8 cellular contexts compared by ENCODE assay signal in genomic region chr11:2305862-2306823, GRCh38. TPM values are rescaled to one million over a fixed set of nuclear protein-coding genes. Genes with fewer than 3 reads are reported as not detected.
DNase-seq lines count a peak whose midpoint lies in the region; ATAC-seq and TF ChIP-seq lines count a peak whose summit lies in the region.

No MANE protein-coding gene starts in this region.

- H3K27me3 ChIP-seq in CD8-positive, alpha-beta T cell (ENCODE audit: insufficient read depth, low read length) = no peaks in the 10 kb centered on the region
- H3K27me3 ChIP-seq in parathyroid adenoma (ENCODE audit: control insufficient read depth, insufficient read depth, low read length) = no peaks in the 10 kb centered on the region

- H3K9ac ChIP-seq in parathyroid adenoma = no peak overlapping the region

- H3K4me1 ChIP-seq in CD8-positive, alpha-beta T cell (ENCODE audit: insufficient read depth, low read length) = peaks cover 56% of the 10 kb centered on the region
- H3K4me1 ChIP-seq in parathyroid adenoma = no peaks in the 10 kb centered on the region

- peak overlapping the region; percentile 82 for H3K4me3 ChIP-seq in CD8-positive, alpha-beta T cell (ENCODE audit: low read depth, low read length)
- H3K4me3 ChIP-seq in fibroblast of mammary gland (ENCODE audit: control insufficient read depth, low read depth, low read length) = peak overlapping the region; percentile 6
- no peak overlapping the region for H3K4me3 ChIP-seq in parathyroid adenoma (ENCODE audit: low read depth, low read length)

- H3K36me3 Mint-ChIP-seq in CD8-positive, alpha-beta T cell = peaks cover 10% of the 10 kb centered on the region
- no peaks in the 10 kb centered on the region for H3K36me3 Mint-ChIP-seq in T-helper 1 cell treated with Interleukin-12 subunit alpha and Interleukin-12 subunit beta and Interleukin-4 antibody, amounts not matched to agents 30 μg/mL and 1 μg/mL, for 36 hours (ENCODE audit: low read depth)

- intact Hi-C loops in CD8-positive, alpha-beta T cell (cut with DNase I, micrococcal nuclease) = loop anchor here (1.0 to 2.0 kb wide), 5 partner anchors 71 to 582 kb away; partner anchors contain the start of genes TSSC4 (in 2 of the 2) and CD81 (in 1 of the 2)

- CTCF ChIA-PET in CD8-positive, alpha-beta T cell (lab: Charles Lee) = interaction anchor here (0.7 to 9.8 kb wide), 31 partner anchors 9 to 700 kb away, joined by 3 to 338 read pairs (median 6); partner anchors contain the start of gene TSSC4

- no peaks in the 10 kb centered on the region for H3K36me3 ChIP-seq in CD8-positive, alpha-beta T cell (ENCODE audit: insufficient read depth, low read length)
- no peaks in the 10 kb centered on the region for H3K36me3 ChIP-seq in parathyroid adenoma (ENCODE audit: control insufficient read depth, insufficient read depth, low read length)

- H3K4me2 ChIP-seq in parathyroid adenoma (ENCODE audit: low read length) = no peak overlapping the region

- H3K4me3 Mint-ChIP-seq in CD8-positive, alpha-beta T cell = peak overlapping the region; percentile 91
- H3K4me3 Mint-ChIP-seq in T-helper 1 cell treated with Interleukin-12 subunit alpha and Interleukin-12 subunit beta and Interleukin-4 antibody, amounts not matched to agents 30 μg/mL and 1 μg/mL, for 36 hours = peak overlapping the region; percentile 68

- H3K27ac ChIP-seq in CD8-positive, alpha-beta T cell (ENCODE audit: low read depth, low read length) = peak overlapping the region; percentile 27
- peak overlapping the region; percentile 54 for H3K27ac ChIP-seq in parathyroid adenoma

- peak; percentile 4 for ATAC-seq in CD8-positive, alpha-beta T cell
- no peak for ATAC-seq in HG03469 (IDR thresholded peaks at IDR 0.05; ENCODE audit: unreplicated experiment)
- ATAC-seq in HG02610 (IDR thresholded peaks at IDR 0.05; ENCODE audit: unreplicated experiment) = no peak

- H3K79me2 ChIP-seq in parathyroid adenoma = no peaks in the 10 kb centered on the region

- H3K9me3 Mint-ChIP-seq in CD8-positive, alpha-beta T cell = no peaks in the 10 kb centered on the region
- no peaks in the 10 kb centered on the region for H3K9me3 Mint-ChIP-seq in T-helper 1 cell treated with Interleukin-12 subunit alpha and Interleukin-12 subunit beta and Interleukin-4 antibody, amounts not matched to agents 30 μg/mL and 1 μg/mL, for 36 hours

- peaks cover 48% of the 10 kb centered on the region for H3K4me1 Mint-ChIP-seq in CD8-positive, alpha-beta T cell (ENCODE audit: low read depth)
- H3K4me1 Mint-ChIP-seq in T-helper 1 cell treated with Interleukin-12 subunit alpha and Interleukin-12 subunit beta and Interleukin-4 antibody, amounts not matched to agents 30 μg/mL and 1 μg/mL, for 36 hours (ENCODE audit: low read depth) = peaks cover 18% of the 10 kb centered on the region

- peak in 3 of 7 experiments; percentile 31 to 72 (median 42) for DNase-seq in CD8-positive, alpha-beta T cell
- DNase-seq in fibroblast of mammary gland (ENCODE audit: low read depth) (peak; percentile 88), DMS53 (lab: John Stamatoyannopoulos, UW) (no peak), T1000 (lab: John Stamatoyannopoulos, UW) (no peak)

- POLR2A ChIA-PET in CD8-positive, alpha-beta T cell (lab: Charles Lee) = interaction anchor here (0.7 to 6.4 kb wide), 11 partner anchors 8 to 114 kb away, joined by 3 to 48 read pairs (median 4); partner anchors contain the start of gene TSSC4

- no peaks in the 10 kb centered on the region for H3K9me3 ChIP-seq in CD8-positive, alpha-beta T cell (ENCODE audit: low read length)
- no peaks in the 10 kb centered on the region for H3K9me3 ChIP-seq in parathyroid adenoma (ENCODE audit: control insufficient read depth, low read length)

- no peak overlapping the region for H2AFZ ChIP-seq in parathyroid adenoma

- no peak for TF ChIP-seq CTCF in CD8-positive, alpha-beta T cell (IDR thresholded peaks at IDR 0.05)
- TF ChIP-seq CTCF in fibroblast of mammary gland (conservative IDR thresholded peaks at IDR 0.05; ENCODE audit: control insufficient read depth, insufficient read depth, low read depth, low read length) (no peak), parathyroid adenoma (IDR thresholded peaks at IDR 0.05) (no peak)

- H3K27ac Mint-ChIP-seq in CD8-positive, alpha-beta T cell = peak overlapping the region; percentile 86
- peak overlapping the region; percentile 83 for H3K27ac Mint-ChIP-seq in T-helper 1 cell treated with Interleukin-12 subunit alpha and Interleukin-12 subunit beta and Interleukin-4 antibody, amounts not matched to agents 30 μg/mL and 1 μg/mL, for 36 hours

- H3K27me3 Mint-ChIP-seq in CD8-positive, alpha-beta T cell (ENCODE audit: low read depth) = no peaks in the 10 kb centered on the region
- H3K27me3 Mint-ChIP-seq in T-helper 1 cell treated with Interleukin-12 subunit alpha and Interleukin-12 subunit beta and Interleukin-4 antibody, amounts not matched to agents 30 μg/mL and 1 μg/mL, for 36 hours (ENCODE audit: low read depth) = no peaks in the 10 kb centered on the region

RNA-seq across cellular contexts. Expression of gene TSPAN32, which starts 4.3 kb away (rescaled TPM):
- total RNA-seq in CD8-positive, alpha-beta T cell = 100 to 1,000 TPM; 145 to 147 TPM

RNA-seq across cellular contexts. Expression of gene C11orf21, which starts 4.4 kb away (rescaled TPM):
- total RNA-seq in CD8-positive, alpha-beta T cell = 10 to 100 TPM; 38.2 to 40.2 TPM

RNA-seq across cellular contexts. Expression of gene ASCL2, which starts 35.8 kb away (rescaled TPM):
- total RNA-seq in CD8-positive, alpha-beta T cell = not detected
